8 cellular contexts compared by ENCODE assay signal in the genomic region with DNA sequence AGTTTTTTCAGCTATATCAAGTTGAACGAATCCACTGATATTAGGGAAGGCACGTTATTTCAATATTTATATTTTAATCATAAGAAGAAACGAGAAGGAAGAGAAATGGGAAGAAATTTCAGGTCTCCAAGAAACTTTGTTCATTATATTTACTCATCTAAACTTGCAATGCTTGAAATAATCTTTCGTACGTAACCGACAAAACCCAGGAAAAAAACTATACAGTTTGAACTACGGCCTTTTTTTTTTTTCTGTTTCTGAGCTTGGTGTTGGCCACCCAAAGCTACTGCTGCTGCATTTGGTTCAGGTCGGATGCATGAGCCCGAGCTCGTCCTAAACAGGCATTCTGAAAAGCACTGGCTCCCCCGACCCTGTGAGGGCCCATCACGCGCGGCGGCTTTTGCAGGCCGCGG. TPM values are rescaled to one million over a fixed set of nuclear protein-coding genes. Genes with fewer than 3 reads are reported as not detected.
A peak's percentile ranks its signal among the peaks of the same experiment; 100 is the strongest.
DNase-seq lines count a peak whose midpoint lies in the region; ATAC-seq, FAIRE-seq and TF ChIP-seq lines count a peak whose summit lies in the region.

No MANE protein-coding gene starts in this region.

- H3K9ac ChIP-seq in keratinocyte (ENCODE audit: control insufficient read depth, extremely low read depth, insufficient read depth, low read length), result peak overlapping the region; percentile 100
- peak overlapping the region in 3 of 5 donors; percentile 63 to 81 (median 72) for H3K9ac ChIP-seq in subcutaneous abdominal adipose tissue (ENCODE audit: low read length in 5 of 5)

- H2AFZ ChIP-seq in keratinocyte (ENCODE audit: control insufficient read depth, low read length), result no peak overlapping the region

- peak overlapping the region; percentile 85 for H3K27ac Mint-ChIP-seq in activated CD4-positive, alpha-beta T cell treated with anti-CD3 and anti-CD28 coated beads, Interleukin-2, amount 10 ng/mL, durations not matched to agents 24 days and 14 days
- no peak overlapping the region for H3K27ac Mint-ChIP-seq in activated naive CD8-positive, alpha-beta T cell treated with anti-CD3 and anti-CD28 coated beads for 36 hours

- H3K9me3 ChIP-seq in keratinocyte (ENCODE audit: control insufficient read depth, low read depth, low read length), result no peaks in the 10 kb centered on the region
- no peaks in the 10 kb centered on the region for H3K9me3 ChIP-seq in subcutaneous abdominal adipose tissue (ENCODE audit: control insufficient read depth in 5 of 5, low read length in 5 of 5)

- no peak for ATAC-seq in HG03439 (IDR thresholded peaks at IDR 0.05; ENCODE audit: unreplicated experiment)

- peaks cover 38% of the 10 kb centered on the region for H3K27me3 Mint-ChIP-seq in activated CD4-positive, alpha-beta T cell treated with anti-CD3 and anti-CD28 coated beads, Interleukin-2, amount 10 ng/mL, durations not matched to agents 24 days and 14 days
- H3K27me3 Mint-ChIP-seq in activated naive CD8-positive, alpha-beta T cell treated with anti-CD3 and anti-CD28 coated beads for 36 hours, result peaks cover 48% of the 10 kb centered on the region

- H3K4me2 ChIP-seq in keratinocyte (ENCODE audit: control insufficient read depth, extremely low read depth, insufficient read depth, low read depth, low read length), result peak overlapping the region; percentile 88

- H3K36me3 ChIP-seq in keratinocyte (ENCODE audit: control insufficient read depth in 2 of 2, extremely low read depth in 1 of 2, insufficient read depth in 2 of 2, low read length in 2 of 2) (no peaks in the 10 kb centered on the region), subcutaneous abdominal adipose tissue (ENCODE audit: control insufficient read depth in 5 of 5, insufficient read depth in 5 of 5, low read length in 5 of 5) (no peaks in the 10 kb centered on the region)

- TF ChIP-seq CTCF in keratinocyte (optimal IDR thresholded peaks at IDR 0.05 in 1 of 3, IDR thresholded peaks at IDR 0.05 in 1 of 3, conservative IDR thresholded peaks at IDR 0.05 in 1 of 3; ENCODE audit: extremely low read depth in 1 of 3, insufficient read depth in 2 of 3, low read length in 3 of 3), result no peak

- H3K79me2 ChIP-seq in keratinocyte (ENCODE audit: control insufficient read depth, insufficient read depth, low read length), result peaks cover 56% of the 10 kb centered on the region

- H4K20me1 ChIP-seq in keratinocyte (ENCODE audit: control insufficient read depth, extremely low read depth, insufficient read depth, low read length), result no peaks in the 10 kb centered on the region

- H3K4me3 ChIP-seq in keratinocyte (ENCODE audit: control insufficient read depth in 2 of 3, extremely low read depth in 1 of 3, insufficient read depth in 2 of 3, low read depth in 1 of 3, low read length in 3 of 3) (peak overlapping the region; percentile 86 to 95 (median 87)), subcutaneous abdominal adipose tissue (ENCODE audit: low read depth in 1 of 5, low read length in 5 of 5) (peak overlapping the region; percentile 46 to 88 (median 71))

- no peaks in the 10 kb centered on the region for H3K9me1 ChIP-seq in keratinocyte (ENCODE audit: control insufficient read depth, extremely low read depth, insufficient read depth, low read length)

- FAIRE-seq in keratinocyte (lab: Jason Lieb, UNC), result no peak

- dilution Hi-C loops in keratinocyte (cut with MboI; ENCODE audit: extremely low pct_ligation_motif_present, low sequenced_read_pairs), result no loop called here

- intact Hi-C loops in activated CD4-positive, alpha-beta T cell treated with anti-CD3 and anti-CD28 coated beads, Interleukin-2, amount 10 ng/mL, durations not matched to agents 24 days and 14 days (cut with micrococcal nuclease), result loop anchor here (5.0 to 10.0 kb wide), 6 partner anchors 56 to 1012 kb away; a partner anchor contains a TSS

- peak overlapping the region; percentile 92 for H3K4me3 Mint-ChIP-seq in activated CD4-positive, alpha-beta T cell treated with anti-CD3 and anti-CD28 coated beads, Interleukin-2, amount 10 ng/mL, durations not matched to agents 24 days and 14 days
- peak overlapping the region; percentile 84 for H3K4me3 Mint-ChIP-seq in activated naive CD8-positive, alpha-beta T cell treated with anti-CD3 and anti-CD28 coated beads for 36 hours

- peak overlapping the region; percentile 100 for H3K27ac ChIP-seq in keratinocyte (ENCODE audit: control insufficient read depth, insufficient read depth, low read length)
- H3K27ac ChIP-seq in subcutaneous abdominal adipose tissue (ENCODE audit: low read depth, low read length), result no peak overlapping the region

- DNase-seq in activated CD4-positive, alpha-beta T cell treated with anti-CD3 and anti-CD28 coated beads, Interleukin-2, amount 10 ng/mL, durations not matched to agents 24 days and 14 days, result no peak
- DNase-seq in activated CD4-positive, alpha-beta T cell treated with anti-CD3 and anti-CD28 coated beads, Interleukin-2, amount 50 U/mL, for 48 hours, result no peak
- DNase-seq in activated naive CD8-positive, alpha-beta T cell treated with anti-CD3 and anti-CD28 coated beads for 36 hours, result no peak
- DNase-seq in keratinocyte (ENCODE audit: low read depth, low spot score) (no peak), H4 (ENCODE audit: low spot score) (no peak), NCI-H2196 treated with DMSO at 0.1 percent for 48 hours (lab: John Stamatoyannopoulos, UW; ENCODE audit: unreplicated experiment) (no peak)

- no peaks in the 10 kb centered on the region for H3K9me3 Mint-ChIP-seq in activated CD4-positive, alpha-beta T cell treated with anti-CD3 and anti-CD28 coated beads, Interleukin-2, amount 10 ng/mL, durations not matched to agents 24 days and 14 days
- no peaks in the 10 kb centered on the region for H3K9me3 Mint-ChIP-seq in activated naive CD8-positive, alpha-beta T cell treated with anti-CD3 and anti-CD28 coated beads for 36 hours

- H3K27me3 ChIP-seq in keratinocyte (ENCODE audit: control insufficient read depth, extremely low read depth, insufficient read depth, low read length) (no peaks in the 10 kb centered on the region), subcutaneous abdominal adipose tissue (ENCODE audit: control insufficient read depth in 5 of 5, insufficient read depth in 4 of 5, low read length in 5 of 5) (peaks cover 0 to 14% (median 4%) of the 10 kb centered on the region in 5 donors)

- H3K4me1 Mint-ChIP-seq in activated CD4-positive, alpha-beta T cell treated with anti-CD3 and anti-CD28 coated beads, Interleukin-2, amount 10 ng/mL, durations not matched to agents 24 days and 14 days, result peaks cover 22% of the 10 kb centered on the region
- peaks cover 12% of the 10 kb centered on the region for H3K4me1 Mint-ChIP-seq in activated naive CD8-positive, alpha-beta T cell treated with anti-CD3 and anti-CD28 coated beads for 36 hours

- H3K36me3 Mint-ChIP-seq in activated CD4-positive, alpha-beta T cell treated with anti-CD3 and anti-CD28 coated beads, Interleukin-2, amount 10 ng/mL, durations not matched to agents 24 days and 14 days (ENCODE audit: low read depth), result peaks cover 2% of the 10 kb centered on the region
- no peaks in the 10 kb centered on the region for H3K36me3 Mint-ChIP-seq in activated naive CD8-positive, alpha-beta T cell treated with anti-CD3 and anti-CD28 coated beads for 36 hours

- H3K4me1 ChIP-seq in keratinocyte (ENCODE audit: control insufficient read depth, extremely low read depth, insufficient read depth, low read length) (peaks cover 37% of the 10 kb centered on the region), subcutaneous abdominal adipose tissue (ENCODE audit: control insufficient read depth in 5 of 5, insufficient read depth in 5 of 5, low read length in 5 of 5) (peaks cover 0 to 21% (median 16%) of the 10 kb centered on the region in 5 donors)

RNA-seq across cellular contexts. Expression of a gene that starts 0.5 kb away (rescaled TPM):
- 4.8 TPM in 2 replicates for total RNA-seq in activated CD4-positive, alpha-beta T cell treated with anti-CD3 and anti-CD28 coated beads, Interleukin-2, amount 10 ng/mL, durations not matched to agents 24 days and 14 days
- 1 to 10 TPM; 2.0 to 2.1 TPM for total RNA-seq in activated naive CD8-positive, alpha-beta T cell treated with anti-CD3 and anti-CD28 coated beads for 36 hours
- 279 to 543 TPM (median 525 TPM) in 3 replicates for polyA plus RNA-seq in keratinocyte
- 758 TPM for polyA plus RNA-seq in keratinocyte (2011; ENCODE audit: low read depth)
- 314 and 475 TPM in 2 replicates for polyA plus RNA-seq in keratinocyte (2011; cell fraction: cytosol; rRNA removed)
- polyA plus RNA-seq in keratinocyte (2011; cell fraction: nucleus; rRNA removed), result 637 and 791 TPM in 2 replicates
- 460 and 1,316 TPM in 2 replicates for polyA plus RNA-seq in keratinocyte (2012; ENCODE audit: low replicate concordance)
- polyA minus RNA-seq in keratinocyte, result 284 to 461 TPM (median 304 TPM) in 3 replicates
- 500 TPM for polyA minus RNA-seq in keratinocyte (2011; cell fraction: cytosol; rRNA and poly(A)+ RNA removed)
- polyA minus RNA-seq in keratinocyte (2011; cell fraction: nucleus; rRNA and poly(A)+ RNA removed), result 327 and 470 TPM in 2 replicates
- total RNA-seq in H4 (2014; rRNA removed; shearing (Covaris generic)), result 40.0 and 47.8 TPM in 2 replicates

RNA-seq across cellular contexts. Expression of a gene that starts 55.1 kb away (rescaled TPM):
- 0.47 TPM in 2 replicates for total RNA-seq in activated CD4-positive, alpha-beta T cell treated with anti-CD3 and anti-CD28 coated beads, Interleukin-2, amount 10 ng/mL, durations not matched to agents 24 days and 14 days
- total RNA-seq in activated naive CD8-positive, alpha-beta T cell treated with anti-CD3 and anti-CD28 coated beads for 36 hours, result 1 to 10 TPM; 1.6 to 1.7 TPM
- 0.09 to 0.14 TPM (median 0.13 TPM) in 3 replicates for polyA plus RNA-seq in keratinocyte
- 0.17 TPM for polyA plus RNA-seq in keratinocyte (2011; ENCODE audit: low read depth)
- 0.09 and 0.17 TPM in 2 replicates for polyA plus RNA-seq in keratinocyte (2011; cell fraction: cytosol; rRNA removed)
- 0.32 and 0.36 TPM in 2 replicates for polyA plus RNA-seq in keratinocyte (2011; cell fraction: nucleus; rRNA removed)
- polyA plus RNA-seq in keratinocyte (2012; ENCODE audit: low replicate concordance), result 0.08 and 0.30 TPM in 2 replicates
- polyA minus RNA-seq in keratinocyte, result 0.23 to 0.45 TPM (median 0.36 TPM) in 3 replicates
- polyA minus RNA-seq in keratinocyte (2011; cell fraction: cytosol; rRNA and poly(A)+ RNA removed), result 0.19 TPM
- 0.53 and 0.62 TPM in 2 replicates for polyA minus RNA-seq in keratinocyte (2011; cell fraction: nucleus; rRNA and poly(A)+ RNA removed)
- total RNA-seq in H4 (2014; rRNA removed; shearing (Covaris generic)), result 0.10 and 0.23 TPM in 2 replicates
